1 cellular context compared by ENCODE assay signal in the genomic region with DNA sequence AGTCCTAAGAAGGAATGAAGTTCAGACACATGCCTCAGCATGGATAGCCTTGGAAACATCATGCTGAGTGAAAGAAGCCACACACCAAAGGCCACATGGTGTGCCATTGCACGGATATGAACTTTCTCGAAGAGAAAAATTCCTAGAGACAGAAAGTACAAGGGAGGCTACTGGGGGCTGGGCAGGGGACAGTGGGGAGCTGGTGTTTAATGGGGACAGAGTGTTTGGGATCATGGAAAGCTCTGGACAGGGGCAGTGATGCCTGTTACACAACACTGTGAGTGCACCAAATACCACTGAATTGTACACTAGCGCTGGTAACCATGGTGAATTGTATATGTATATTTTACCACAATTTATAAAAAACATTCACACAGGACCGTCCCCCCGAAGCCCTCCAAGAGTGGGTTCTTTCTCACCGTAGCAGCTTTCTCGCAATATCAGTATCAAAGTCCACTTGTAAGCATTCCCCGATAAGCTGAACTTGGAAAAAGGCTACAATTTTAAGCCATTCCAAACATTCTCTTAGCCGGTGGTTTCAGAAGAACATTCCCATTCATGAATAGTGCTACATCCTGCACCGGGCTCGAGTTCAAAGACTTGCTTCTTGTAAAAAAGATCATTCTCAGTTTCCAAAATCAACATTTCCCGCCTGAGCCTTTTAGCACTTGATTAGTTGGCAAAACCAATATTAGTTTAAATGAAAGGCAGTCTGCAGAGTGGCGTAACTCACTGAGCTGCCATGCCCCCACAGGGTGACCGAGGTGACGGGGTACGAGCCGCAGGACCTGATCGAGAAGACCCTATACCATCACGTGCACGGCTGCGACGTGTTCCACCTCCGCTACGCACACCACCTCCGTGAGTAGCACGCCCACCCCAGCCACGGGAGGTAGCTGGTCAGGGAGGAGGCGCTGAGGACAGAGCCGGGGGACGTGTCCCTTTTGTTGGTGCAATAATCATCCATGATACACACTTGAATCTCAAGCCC.
TF ChIP-seq lines count a peak whose summit lies in the region.

No MANE protein-coding gene starts in this region.

TF ChIP-seq in WTC11, 78 proteins besides CTCF, POLR2A, EP300 and RAD21 (continued from another document):
- TF ChIP-seq GABPB1 (CRISPR knock-in tag; IDR thresholded peaks at IDR 0.05) (peak; percentile 56; the same call in 1 of the 2 replicates), NFATC4 (CRISPR knock-in tag; IDR thresholded peaks at IDR 0.05) (no peak), USF1 (CRISPR knock-in tag; IDR thresholded peaks at IDR 0.05) (no peak), NFE2L1 (CRISPR knock-in tag; IDR thresholded peaks at IDR 0.05) (no peak)
